ENCODE assay signal across 8 cellular contexts in genomic region chr2:19902272-19902730, GRCh38. TPM values are rescaled to one million over a fixed set of nuclear protein-coding genes. Genes with fewer than 3 reads are reported as not detected.
A peak's percentile ranks its signal among the peaks of the same experiment; 100 is the strongest.
DNase-seq lines count a peak whose midpoint lies in the region; ATAC-seq and TF ChIP-seq lines count a peak whose summit lies in the region.

No MANE protein-coding gene starts in this region.

- TF ChIP-seq CTCF in ovary (IDR thresholded peaks at IDR 0.05), result no peak

- ATAC-seq in SK-N-SH treated with all-trans-retinoic acid at 6 μM for 48 hours, result peak; percentile 5
- ATAC-seq in esophagus mucosa, result peak; percentile 2
- ATAC-seq in GM18870 (IDR thresholded peaks at IDR 0.05; ENCODE audit: unreplicated experiment), result no peak

- DNase-seq in NOMO-1 (lab: John Stamatoyannopoulos, UW; ENCODE audit: unreplicated experiment in 2 of 2) (peak; percentile 12 to 25), NOMO-1 treated with dmso at 0.1 percent for 144 hours (lab: John Stamatoyannopoulos, UW; ENCODE audit: unreplicated experiment) (no peak), ovary (no peak), NCI-H510A (lab: John Stamatoyannopoulos, UW) (no peak), NCI-H774 (lab: John Stamatoyannopoulos, UW) (no peak)

- H3K9me3 ChIP-seq in ovary, result no peaks in the 10 kb centered on the region

- H3K36me3 ChIP-seq in ovary, result no peaks in the 10 kb centered on the region

- H3K27me3 ChIP-seq in ovary, result no peaks in the 10 kb centered on the region

- H3K4me1 ChIP-seq in ovary (ENCODE audit: insufficient read depth), result peaks cover 13% of the 10 kb centered on the region

- TF ChIP-seq EP300 in ovary (IDR thresholded peaks at IDR 0.05), result no peak

- WGBS in ovary, 3 donors, result 0 to 1% (median 1%) methylated on average over 16 of the region's 16 CpGs

- peak overlapping the region; percentile 93 for H3K4me3 ChIP-seq in ovary

- H3K27ac ChIP-seq in ovary, result peak overlapping the region; percentile 84 to 89

- TF ChIP-seq POLR2A in ovary (IDR thresholded peaks at IDR 0.05), result no peak

- intact Hi-C loops in ovary (cut with DNase I), result no loop called here

TF ChIP-seq in SK-N-SH treated with all-trans-retinoic acid at 6 μM for 48 hours, 23 proteins besides CTCF, POLR2A, EP300 and RAD21:
- no peak for TF ChIP-seq RARB (CRISPR knock-in tag; IDR thresholded peaks at IDR 0.05)
- no peak for TF ChIP-seq ZNF565 (CRISPR knock-in tag; conservative IDR thresholded peaks at IDR 0.05; ENCODE audit: low read depth)
- no peak for TF ChIP-seq CSDC2 (CRISPR knock-in tag; IDR thresholded peaks at IDR 0.05)
- no peak for TF ChIP-seq GLIS3 (CRISPR knock-in tag; IDR thresholded peaks at IDR 0.05)
- no peak for TF ChIP-seq ZC3H10 (CRISPR knock-in tag; IDR thresholded peaks at IDR 0.05)
- TF ChIP-seq TOX (CRISPR knock-in tag; IDR thresholded peaks at IDR 0.05; ENCODE audit: borderline replicate concordance), result no peak
- TF ChIP-seq ISL1 (CRISPR knock-in tag; IDR thresholded peaks at IDR 0.05), result no peak
- TF ChIP-seq POU6F1 (CRISPR knock-in tag; IDR thresholded peaks at IDR 0.05; ENCODE audit: borderline replicate concordance, low read depth), result no peak
- TF ChIP-seq CSRNP3 (CRISPR knock-in tag; IDR thresholded peaks at IDR 0.05), result no peak
- no peak for TF ChIP-seq ZFP3 (CRISPR knock-in tag; IDR thresholded peaks at IDR 0.05)
- 0 out of 2 replicates have a peak, but pooled peaks have one; percentile 1 for TF ChIP-seq TCF4 (CRISPR knock-in tag; IDR thresholded peaks at IDR 0.05; ENCODE audit: borderline replicate concordance)
- TF ChIP-seq PPARA (CRISPR knock-in tag; IDR thresholded peaks at IDR 0.05; ENCODE audit: borderline replicate concordance), result no peak
- TF ChIP-seq TSHZ2 (CRISPR knock-in tag; IDR thresholded peaks at IDR 0.05), result 0 out of 2 replicates have a peak, but pooled peaks have one; percentile 5
- TF ChIP-seq OSR1 (CRISPR knock-in tag; IDR thresholded peaks at IDR 0.05), result no peak
TF ChIP-seq in SK-N-SH treated with all-trans-retinoic acid at 6 μM for 48 hours: peak in this region for 2.

RNA-seq across cellular contexts. Expression of gene TTC32, which starts 0.5 kb away (rescaled TPM):
- total RNA-seq in esophagus mucosa (7.8 TPM), ovary (10 to 100 TPM; 11.9 to 21.0 (median 16.8) TPM)
- 10 to 100 TPM in 1 of 2 donors, 1 to 10 TPM in 1; 9.6 to 30.1 TPM for polyA plus RNA-seq in ovary

Comparison
In these comparisons a context has a peak if more than half of its experiments do, and no peak if none do; other contexts are left out.
1. DNase-seq: peak in NOMO-1 (2 of 2); none in NOMO-1 treated with dmso at 0.1 percent for 144 hours (single experiment), ovary (0 of 5), NCI-H510A (single experiment) and NCI-H774 (single experiment).